ENCODE assay signal across 9 cellular contexts in the genomic region with DNA sequence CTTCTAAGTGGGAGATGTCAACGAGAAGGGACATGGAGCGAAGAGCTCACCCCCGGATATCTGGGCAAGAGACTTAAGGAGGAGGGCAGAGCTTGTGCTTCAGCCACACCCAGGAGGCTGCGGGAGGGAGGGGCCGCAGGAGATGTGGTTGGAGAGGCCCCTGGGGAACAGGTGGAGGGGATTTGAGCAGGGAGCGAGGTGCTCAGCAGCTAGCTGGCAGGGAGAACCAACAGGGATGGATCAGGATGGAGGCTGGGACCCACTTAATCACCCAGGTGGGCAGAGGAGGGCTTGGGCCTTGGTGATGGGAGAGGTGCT.
DNase-seq lines count a peak whose midpoint lies in the region; ATAC-seq and FAIRE-seq lines count a peak whose summit lies in the region.
"Had no signal": no experiment of that assay in that cellular context is flagged by ENCODE, and none has a peak within 500 bp of the region (broad histone marks: within the 10 kb centered on the region; RNA-seq: fewer than 3 reads in every experiment).

No MANE protein-coding gene starts in this region.

- no peaks in the 10 kb centered on the region for H3K27me3 ChIP-seq in mesendoderm (ENCODE audit: insufficient read depth, low read length, poor library complexity)

- no peak overlapping the region for H2BK15ac ChIP-seq in mesendoderm (replicated peaks; ENCODE audit: low read depth)

- H3K27ac ChIP-seq in mesendoderm (ENCODE audit: low read depth, low read length) = no peak overlapping the region

- H3K36me3 Mint-ChIP-seq in activated CD4-positive, alpha-beta T cell treated with anti-CD3 and anti-CD28 coated beads, Interleukin-2, amount 10 ng/mL, durations not matched to agents 7 days and 5 days (ENCODE audit: low read depth) = peaks cover 45% of the 10 kb centered on the region

- no peak overlapping the region for H3K9ac ChIP-seq in mesendoderm (ENCODE audit: low read length)

- peak overlapping the region; percentile 80 for H3K4me3 Mint-ChIP-seq in activated CD4-positive, alpha-beta T cell treated with anti-CD3 and anti-CD28 coated beads, Interleukin-2, amount 10 ng/mL, durations not matched to agents 7 days and 5 days

- peaks cover 74% of the 10 kb centered on the region for H3K4me1 Mint-ChIP-seq in activated CD4-positive, alpha-beta T cell treated with anti-CD3 and anti-CD28 coated beads, Interleukin-2, amount 10 ng/mL, durations not matched to agents 7 days and 5 days

- no peaks in the 10 kb centered on the region for H3K27me3 Mint-ChIP-seq in activated CD4-positive, alpha-beta T cell treated with anti-CD3 and anti-CD28 coated beads, Interleukin-2, amount 10 ng/mL, durations not matched to agents 7 days and 5 days

- H3K4ac ChIP-seq in mesendoderm (ENCODE audit: low read depth, low read length) = no peak overlapping the region

- no peaks in the 10 kb centered on the region for H3K79me2 ChIP-seq in mesendoderm (ENCODE audit: control insufficient read depth, insufficient read depth, low read length)

- peaks cover 12% of the 10 kb centered on the region for H3K4me1 ChIP-seq in mesendoderm (ENCODE audit: control insufficient read depth, low read depth, low read length)

- no peak overlapping the region for H2AK5ac ChIP-seq in mesendoderm (ENCODE audit: low read length)

- no peak overlapping the region for H3K18ac ChIP-seq in mesendoderm (ENCODE audit: low read length)

- FAIRE-seq in RCC 7860 (lab: Jason Lieb, UNC) = no peak
- FAIRE-seq: colon had no signal

- peak overlapping the region; percentile 97 for H3K27ac Mint-ChIP-seq in activated CD4-positive, alpha-beta T cell treated with anti-CD3 and anti-CD28 coated beads, Interleukin-2, amount 10 ng/mL, durations not matched to agents 7 days and 5 days

- peak; percentile 56 for DNase-seq in activated CD4-positive, alpha-beta T cell treated with anti-CD3 and anti-CD28 coated beads, Interleukin-2, amount 10 ng/mL, durations not matched to agents 7 days and 5 days
- DNase-seq in mesendoderm = no peak
- DNase-seq in RCC 7860 (ENCODE audit: low spot score) = no peak
- DNase-seq in NCI-H774 (lab: John Stamatoyannopoulos, UW) = no peak
- DNase-seq in NCI-H187 treated with DMSO at 0.1 percent for 48 hours (lab: John Stamatoyannopoulos, UW) = no peak

- POLR2A ChIA-PET in activated CD4-positive, alpha-beta T cell treated with anti-CD3 and anti-CD28 coated beads, Interleukin-2, amount 10 ng/mL, durations not matched to agents 7 days and 5 days (lab: Charles Lee) = interaction anchor here (1.0 kb wide), 1 partner anchor 11 kb away, joined by 3 read pairs; no protein-coding TSS in a partner anchor

- peak; percentile 12 for ATAC-seq in GM18511 (IDR thresholded peaks at IDR 0.05; ENCODE audit: unreplicated experiment)
- peak; percentile 12 for ATAC-seq in HG02970 (IDR thresholded peaks at IDR 0.05; ENCODE audit: low FRiP score, unreplicated experiment)
- ATAC-seq in GM18519 (IDR thresholded peaks at IDR 0.05; ENCODE audit: low FRiP score, unreplicated experiment) = no peak

- no peak overlapping the region for H4K8ac ChIP-seq in mesendoderm (ENCODE audit: low read depth, low read length)

- H2BK5ac ChIP-seq in mesendoderm (ENCODE audit: low read length) = no peak overlapping the region

- peak overlapping the region; percentile 12 for H3K56ac ChIP-seq in mesendoderm (ENCODE audit: low read length)

- H4K5ac ChIP-seq in mesendoderm (ENCODE audit: low read length) = no peak overlapping the region

- no peak overlapping the region for H2BK120ac ChIP-seq in mesendoderm (ENCODE audit: low read depth, low read length)

- H3K4me2 ChIP-seq in mesendoderm (ENCODE audit: low read length) = no peak overlapping the region

- no peaks in the 10 kb centered on the region for H3K36me3 ChIP-seq in mesendoderm (ENCODE audit: control insufficient read depth, insufficient read depth, low read length)

- H3K9me3 Mint-ChIP-seq in activated CD4-positive, alpha-beta T cell treated with anti-CD3 and anti-CD28 coated beads, Interleukin-2, amount 10 ng/mL, durations not matched to agents 7 days and 5 days = no peaks in the 10 kb centered on the region

- H3K79me1 ChIP-seq in mesendoderm (ENCODE audit: low read length) = no peaks in the 10 kb centered on the region

- no CpG with 5 or more reads among the region's 6 CpGs for WGBS in mesendoderm (ENCODE audit: extremely low coverage, insufficient coverage, low lambda C conversion rate)

- CTCF ChIA-PET in activated CD4-positive, alpha-beta T cell treated with anti-CD3 and anti-CD28 coated beads, Interleukin-2, amount 10 ng/mL, durations not matched to agents 7 days and 5 days (lab: Charles Lee) = interaction anchor here (0.9 to 2.5 kb wide), 12 partner anchors 9 to 134 kb away, joined by 3 to 20 read pairs (median 4); partner anchors contain the start of gene MBP

- no peak overlapping the region for H3K23ac ChIP-seq in mesendoderm (ENCODE audit: low read length)

- no peak overlapping the region for H3K4me3 ChIP-seq in mesendoderm (ENCODE audit: low read length)
